ENCODE assay signal across 8 cellular contexts in genomic region chr4:742742-743311, GRCh38. TPM values are rescaled to one million over a fixed set of nuclear protein-coding genes. Genes with fewer than 3 reads are reported as not detected.
DNase-seq lines count a peak whose midpoint lies in the region; ATAC-seq, FAIRE-seq and TF ChIP-seq lines count a peak whose summit lies in the region.

No MANE protein-coding gene starts in this region.

- H3K9me3 ChIP-seq in HAP-1 = no peaks in the 10 kb centered on the region
- no peaks in the 10 kb centered on the region for H3K9me3 ChIP-seq in OCI-LY7 (ENCODE audit: low read length)
- no peaks in the 10 kb centered on the region for H3K9me3 ChIP-seq in pancreas

- H3K4me2 ChIP-seq in OCI-LY7 (ENCODE audit: low read length) = no peak overlapping the region

- H3K27ac ChIP-seq in OCI-LY7 (ENCODE audit: low read depth, low read length, poor library complexity, severe bottlenecking) (no peak overlapping the region), pancreas (no peak overlapping the region)

- CTCF ChIA-PET in OCI-LY7 (lab: Charles Lee; ENCODE audit: unreplicated experiment) = interaction anchor here (0.7 to 0.9 kb wide), 2 partner anchors 109 to 148 kb away, joined by 3 to 10 read pairs; no protein-coding TSS in a partner anchor

- H3K4me1 ChIP-seq in HAP-1 = no peaks in the 10 kb centered on the region
- H3K4me1 ChIP-seq in OCI-LY7 (ENCODE audit: insufficient read depth, low read length, poor library complexity, severe bottlenecking) = peaks cover 10% of the 10 kb centered on the region
- H3K4me1 ChIP-seq in pancreas = no peaks in the 10 kb centered on the region

- peaks cover 7% of the 10 kb centered on the region for H3K36me3 Mint-ChIP-seq in type B pancreatic cell

- in situ Hi-C loops in HAP-1 (cut with MboI; ENCODE audit: low sequenced_read_pairs) = no loop called here

- H3K27me3 Mint-ChIP-seq in type B pancreatic cell = no peaks in the 10 kb centered on the region

- H4K20me1 ChIP-seq in OCI-LY7 (ENCODE audit: insufficient read depth, low read length) = no peaks in the 10 kb centered on the region

- intact Hi-C loops in OCI-LY7 (cut with micrococcal nuclease; ENCODE audit: unreplicated experiment) (loop anchor here (2.0 to 5.0 kb wide), 3 partner anchors 149 to 501 kb away; partner anchors contain the start of gene IDUA), pancreas (cut with DNase I) (no loop called here)

- H3K9me3 Mint-ChIP-seq in type B pancreatic cell = no peaks in the 10 kb centered on the region

- H2AFZ ChIP-seq in OCI-LY7 (ENCODE audit: low read length) = no peak overlapping the region

- no peak overlapping the region for H3K4me3 ChIP-seq in HAP-1
- no peak overlapping the region for H3K4me3 ChIP-seq in OCI-LY7 (ENCODE audit: low read depth, low read length, poor library complexity, severe bottlenecking)
- no peak overlapping the region for H3K4me3 ChIP-seq in pancreas

- H3K36me3 ChIP-seq in HAP-1 (replicated peaks) (peaks cover 22% of the 10 kb centered on the region), OCI-LY7 (ENCODE audit: insufficient read depth, low read length) (peaks cover 18% of the 10 kb centered on the region; the same call in 1 of the 2 replicates), pancreas (peaks cover 4 to 12% (median 4%) of the 10 kb centered on the region in 3 donors)

- H3K4me3 Mint-ChIP-seq in type B pancreatic cell = no peak overlapping the region

- WGBS in pancreas, 2 donors = 81 to 85% methylated on average over 26 of the region's 26 CpGs

- BruUV-seq in OCI-LY7 (replicated peaks; lab: Mats Ljungman, UMichigan) = no TSS peak

- TF ChIP-seq CTCF in OCI-LY7 (conservative IDR thresholded peaks at IDR 0.05; ENCODE audit: low read length) (peak; percentile 96), pancreas (IDR thresholded peaks at IDR 0.05) (peak; percentile 63 to 81 (median 73)), type B pancreatic cell (conservative IDR thresholded peaks at IDR 0.05) (peak; percentile 89)

- no peaks in the 10 kb centered on the region for H3K9me2 ChIP-seq in OCI-LY7 (ENCODE audit: insufficient read depth, low read length)

- H3K27me3 ChIP-seq in HAP-1 (ENCODE audit: low read depth) (no peaks in the 10 kb centered on the region), pancreas (no peaks in the 10 kb centered on the region)

- H3K4me1 Mint-ChIP-seq in type B pancreatic cell (ENCODE audit: unreplicated experiment) = peaks cover 2% of the 10 kb centered on the region

- ATAC-seq in pancreas (peak; percentile 58 to 91 (median 80)), HG03571 (IDR thresholded peaks at IDR 0.05; ENCODE audit: unreplicated experiment) (no peak)

- DNase-seq in D341Med (ENCODE audit: low spot score) (peak; percentile 95), HAP-1 (ENCODE audit: low spot score in 2 of 2) (peak; percentile 25 to 86), OCI-LY7 (ENCODE audit: low spot score) (peak; percentile 74), activated T-cell treated with anti-CD3 and anti-CD28 coated beads for 48 hours (ENCODE audit: low read depth) (peak; percentile 73), fibroblast of peridontal ligament (ENCODE audit: extremely low read depth) (peak; percentile 51), pancreas (peak; percentile 33 to 78 (median 65)), type B pancreatic cell (ENCODE audit: extremely low spot score, unreplicated experiment) (no peak)

- no peak for FAIRE-seq in pancreas (lab: Jason Lieb, UNC)

- no peaks in the 10 kb centered on the region for H3K79me2 ChIP-seq in OCI-LY7 (ENCODE audit: insufficient read depth, low read depth, low read length)

- H3K27ac Mint-ChIP-seq in type B pancreatic cell = no peak overlapping the region

- POLR2A ChIA-PET in OCI-LY7 (lab: Charles Lee) = no interaction called here

RNA-seq across cellular contexts. Expression of gene PCGF3, which starts 37.2 kb away (rescaled TPM):
- 33.8 and 43.7 TPM in 2 replicates for total RNA-seq in OCI-LY7 (2014; rRNA removed; shearing (Covaris generic))
- 45.9 and 50.2 TPM in 2 replicates for total RNA-seq in OCI-LY7 (2022)
- 10 to 100 TPM; 12.3 to 34.3 (median 14.3) TPM for total RNA-seq in pancreas
- polyA plus RNA-seq in pancreas = 10 to 100 TPM; 43.3 to 66.8 TPM
- 64.3 and 66.7 TPM in 2 replicates for total RNA-seq in type B pancreatic cell (ENCODE audit: low replicate concordance)

RNA-seq across cellular contexts. Expression of gene SLC49A3, which starts 53.9 kb away (rescaled TPM):
- total RNA-seq in OCI-LY7 (2014; rRNA removed; shearing (Covaris generic)) = not detected in 2 replicates
- total RNA-seq in OCI-LY7 (2022) (not detected in 2 replicates), pancreas (1 to 10 TPM; 3.3 to 9.0 (median 5.5) TPM), type B pancreatic cell (ENCODE audit: low replicate concordance) (2.5 and 3.3 TPM in 2 replicates)
- polyA plus RNA-seq in pancreas = 10 to 100 TPM; 14.3 to 20.8 TPM
